16 cellular contexts compared by ENCODE assay signal in the genomic region with DNA sequence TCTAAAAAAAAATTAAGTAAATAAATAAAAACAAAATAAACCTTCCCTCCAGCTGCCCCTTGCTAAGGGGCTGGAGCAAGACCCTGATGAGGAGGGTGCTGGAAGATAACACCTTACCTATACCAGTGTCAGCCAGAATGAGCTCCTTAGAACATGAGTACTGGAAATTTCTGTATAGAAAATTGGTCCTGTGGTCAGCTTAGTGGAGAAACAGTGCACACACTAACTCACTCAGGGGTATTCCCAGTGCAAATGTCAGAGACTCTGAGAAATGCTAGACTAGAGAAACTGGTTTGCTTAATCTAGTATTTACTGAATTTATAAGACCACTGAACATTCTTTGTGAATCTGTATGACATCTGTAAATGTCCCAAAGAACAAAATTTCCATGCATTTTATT.
DNase-seq lines count a peak whose midpoint lies in the region; ATAC-seq and TF ChIP-seq lines count a peak whose summit lies in the region.
"Had no signal": no experiment of that assay in that cellular context is flagged by ENCODE, and none has a peak within 500 bp of the region (broad histone marks: within the 10 kb centered on the region; RNA-seq: fewer than 3 reads in every experiment).

No MANE protein-coding gene starts in this region.

- peak; percentile 33 for ATAC-seq in GM18861 (IDR thresholded peaks at IDR 0.05; ENCODE audit: unreplicated experiment)
- ATAC-seq in GM21381 (IDR thresholded peaks at IDR 0.05; ENCODE audit: unreplicated experiment): peak; percentile 41
- peak; percentile 43 for ATAC-seq in HG02973 (IDR thresholded peaks at IDR 0.05; ENCODE audit: unreplicated experiment)
- peak; percentile 20 for ATAC-seq in HG03575 (IDR thresholded peaks at IDR 0.05; ENCODE audit: extremely low read depth, insufficient number of reproducible peaks, low FRiP score, unreplicated experiment)
- ATAC-seq in left colon: no peak
- ATAC-seq: activated naive CD4-positive, alpha-beta T cell treated with anti-CD3 and anti-CD28 coated beads, Interleukin-2, amount 50 U/mL, for 72 hours; foreskin keratinocyte; SK-N-SH treated with all-trans-retinoic acid at 6 μM for 48 hours had no signal

- DNase-seq in NCI-H1092 treated with DMSO at 0.1 percent for 48 hours (lab: John Stamatoyannopoulos, UW) (no peak), DMS 273 (lab: John Stamatoyannopoulos, UW; ENCODE audit: unreplicated experiment) (no peak), left colon (no peak), prostate gland (ENCODE audit: low spot score) (no peak)
- DNase-seq: activated CD4-positive, alpha-beta T cell treated with anti-CD3 and anti-CD28 coated beads, Interleukin-2, amount 50 U/mL, for 1 hour; foreskin keratinocyte; HFFc6; stomach had no signal

- TF ChIP-seq CTCF in prostate gland (IDR thresholded peaks at IDR 0.05): no peak

- intact Hi-C loops in left colon (cut with DNase I, micrococcal nuclease) (no loop called here), prostate gland (cut with DNase I) (no loop called here)

- no peaks in the 10 kb centered on the region for H3K27me3 ChIP-seq in prostate gland (replicated peaks; ENCODE audit: insufficient read depth)
- H3K27me3 ChIP-seq: BLaER1 treated with 17β-estradiol and CSF1 and Interleukin-3, amounts not matched to agents 10 nM and 100 nM; neutrophil; stomach had no signal

- no peak overlapping the region for H3K27ac ChIP-seq in prostate gland
- H3K27ac ChIP-seq: BLaER1 treated with 17β-estradiol and CSF1 and Interleukin-3, amounts not matched to agents 10 nM and 100 nM; foreskin keratinocyte; neutrophil; stomach had no signal

- H3K4me1 ChIP-seq in prostate gland (replicated peaks): no peaks in the 10 kb centered on the region
- H3K4me1 ChIP-seq: foreskin keratinocyte, stomach had no signal

- H3K36me3 ChIP-seq in prostate gland: no peaks in the 10 kb centered on the region
- H3K36me3 ChIP-seq: BLaER1 treated with 17β-estradiol and CSF1 and Interleukin-3, amounts not matched to agents 10 nM and 100 nM; neutrophil; stomach had no signal

- no peak for TF ChIP-seq POLR2A in prostate gland (IDR thresholded peaks at IDR 0.05)

- H3K4me3 ChIP-seq in prostate gland: no peak overlapping the region
- H3K4me3 ChIP-seq: BLaER1 treated with 17β-estradiol and CSF1 and Interleukin-3, amounts not matched to agents 10 nM and 100 nM; stomach had no signal

- no peaks in the 10 kb centered on the region for H3K9me3 ChIP-seq in prostate gland
- H3K9me3 ChIP-seq: BLaER1 treated with 17β-estradiol and CSF1 and Interleukin-3, amounts not matched to agents 10 nM and 100 nM; neutrophil; stomach had no signal
